ENCODE assay signal across 20 cellular contexts in genomic region chr2:109402980-109403840, GRCh38.
DNase-seq lines count a peak whose midpoint lies in the region; ATAC-seq lines count a peak whose summit lies in the region.
"Had no signal": no experiment of that assay in that cellular context is flagged by ENCODE, and none has a peak within 500 bp of the region (broad histone marks: within the 10 kb centered on the region; RNA-seq: fewer than 3 reads in every experiment).

No MANE protein-coding gene starts in this region.

- peak overlapping the region; percentile 30 for H2AK5ac ChIP-seq in mesenchymal stem cell (ENCODE audit: low read length, severe bottlenecking)

- H3K4me1 ChIP-seq in mesenchymal stem cell (ENCODE audit: control insufficient read depth, insufficient read depth, low read depth, low read length): peaks cover 31% of the 10 kb centered on the region
- H3K4me1 ChIP-seq: prostate gland had no signal

- peak; percentile 37 for DNase-seq in NK-92 treated with Interleukin-12 subunit alpha and Interleukin-12 subunit beta, amount 100 ng/mL, for 24 hours (lab: John Stamatoyannopoulos, UW)
- no peak for DNase-seq in NK-92 (lab: John Stamatoyannopoulos, UW; ENCODE audit: unreplicated experiment)
- peak; percentile 72 for DNase-seq in stimulated activated CD4-positive, alpha-beta T cell treated with anti-CD3 and anti-CD28 coated beads, Interleukin-1b, Interleukin-23, amount 100 ng/mL, for 48 hours
- DNase-seq in stimulated activated CD4-positive, alpha-beta T cell treated with anti-CD3 and anti-CD28 coated beads, Interleukin-4, amount 100 ng/mL, for 4 hours: no peak
- DNase-seq in mesenchymal stem cell: no peak
- DNase-seq in NCI-H2227 treated with DMSO at 0.1 percent for 48 hours (lab: John Stamatoyannopoulos, UW): no peak
- DNase-seq in mucosa of gallbladder (ENCODE audit: low spot score): no peak
- DNase-seq: Calu3, foreskin melanocyte, H9, KBM-7, NCI-H1092, NCI-H2081 treated with DMSO at 0.1 percent for 48 hours, NCI-H526, SHP77 treated with DMSO at 0.1 percent for 48 hours, small intestine had no signal

- H2AFZ ChIP-seq in mesenchymal stem cell (ENCODE audit: low read depth, low read length): no peak overlapping the region

- H3K23ac ChIP-seq in mesenchymal stem cell (ENCODE audit: low read length in 2 of 2): no peak overlapping the region

- H3K4me2 ChIP-seq in mesenchymal stem cell (ENCODE audit: low read length, poor library complexity, severe bottlenecking): no peak overlapping the region

- H3K9me3 ChIP-seq in mesenchymal stem cell (ENCODE audit: control insufficient read depth, low read length): no peaks in the 10 kb centered on the region
- H3K9me3 ChIP-seq: prostate gland, thoracic aorta had no signal

- WGBS in mesenchymal stem cell: 95% methylated on average over 17 of the region's 17 CpGs

- no peak overlapping the region for H3K14ac ChIP-seq in mesenchymal stem cell (ENCODE audit: low read length in 2 of 2)

- H3K4me3 ChIP-seq in mesenchymal stem cell (ENCODE audit: insufficient read depth in 1 of 2, low read depth in 1 of 2, low read length in 2 of 2): no peak overlapping the region
- H3K4me3 ChIP-seq: prostate gland, thoracic aorta had no signal

- H4K91ac ChIP-seq in mesenchymal stem cell (ENCODE audit: low read length): no peak overlapping the region

- H4K8ac ChIP-seq in mesenchymal stem cell (ENCODE audit: low read length): no peak overlapping the region

- no peak overlapping the region for H2BK5ac ChIP-seq in mesenchymal stem cell (ENCODE audit: low read depth, low read length, poor library complexity, severe bottlenecking)

- no peak overlapping the region for H2BK120ac ChIP-seq in mesenchymal stem cell (ENCODE audit: low read depth, low read length)

- H3K18ac ChIP-seq in mesenchymal stem cell (ENCODE audit: low read depth in 1 of 2, low read length in 2 of 2): no peak overlapping the region

- no peak overlapping the region for H3K27ac ChIP-seq in mesenchymal stem cell (ENCODE audit: low read length, poor library complexity, severe bottlenecking)
- H3K27ac ChIP-seq: 22Rv1, prostate gland had no signal

- peaks cover 2% of the 10 kb centered on the region for H3K79me1 ChIP-seq in mesenchymal stem cell (replicated peaks; ENCODE audit: low read length, poor library complexity, severe bottlenecking)

- no peak overlapping the region for H2BK12ac ChIP-seq in mesenchymal stem cell (ENCODE audit: low read length in 2 of 2)

- H2BK15ac ChIP-seq in mesenchymal stem cell (ENCODE audit: low read depth, poor library complexity, severe bottlenecking): no peak overlapping the region

- H3K27me3 ChIP-seq in mesenchymal stem cell (ENCODE audit: control insufficient read depth in 1 of 2, insufficient read depth in 1 of 2, low read length in 2 of 2): no peaks in the 10 kb centered on the region

- H3K9ac ChIP-seq in mesenchymal stem cell (ENCODE audit: low read length): no peak overlapping the region

- H3K36me3 ChIP-seq in mesenchymal stem cell (ENCODE audit: control insufficient read depth in 1 of 2, insufficient read depth in 2 of 2, low read depth in 1 of 2, low read length in 2 of 2): peaks cover 12 to 23% of the 10 kb centered on the region in 2 experiments
- H3K36me3 ChIP-seq: prostate gland had no signal

- ATAC-seq in HG03439 (IDR thresholded peaks at IDR 0.05; ENCODE audit: unreplicated experiment): no peak

- no peak overlapping the region for H3K4ac ChIP-seq in mesenchymal stem cell (ENCODE audit: low read depth in 1 of 2, low read length in 2 of 2)

Comparison
In these comparisons a context has a peak if more than half of its experiments do, and no peak if none do; other contexts are left out.
1. DNase-seq: peak in NK-92 treated with Interleukin-12 subunit alpha and Interleukin-12 subunit beta, amount 100 ng/mL, for 24 hours (single experiment) and stimulated activated CD4-positive, alpha-beta T cell treated with anti-CD3 and anti-CD28 coated beads, Interleukin-1b, Interleukin-23, amount 100 ng/mL, for 48 hours (single experiment); none in NK-92 (single experiment), stimulated activated CD4-positive, alpha-beta T cell treated with anti-CD3 and anti-CD28 coated beads, Interleukin-4, amount 100 ng/mL, for 4 hours (0 of 2), mesenchymal stem cell (single experiment), NCI-H2227 treated with DMSO at 0.1 percent for 48 hours (single experiment) and mucosa of gallbladder (single experiment).